Comparison of ENCODE assay signal across 9 cellular contexts in genomic region chrX:37488323-37488722, GRCh38.
"Had no signal": no experiment of that assay in that cellular context is flagged by ENCODE, and none has a peak within 500 bp of the region (broad histone marks: within the 10 kb centered on the region; RNA-seq: fewer than 3 reads in every experiment).

No MANE protein-coding gene starts in this region.

- H3K4me2 ChIP-seq: GM23338 had no signal

- H3K27ac ChIP-seq: HL-60 had no signal

- H3K27ac Mint-ChIP-seq: GM23338, H9, IgD-negative memory B cell had no signal

- DNase-seq: H9, HCEC 1CT, KBM-7 had no signal

- H3K4me3 ChIP-seq: GM23338 had no signal

- H2AFZ ChIP-seq: GM23338 had no signal

- H3K4me3 Mint-ChIP-seq: GM23338, H9, IgD-negative memory B cell had no signal

- H3K4me1 Mint-ChIP-seq: GM23338 had no signal

- H3K36me3 Mint-ChIP-seq: IgD-negative memory B cell had no signal

- ATAC-seq: GM23338 had no signal

- FAIRE-seq: H1, H54, HepG2 had no signal
